Comparison of ENCODE assay signal across 7 cellular contexts in genomic region chr1:143729451-143730111, GRCh38.
DNase-seq lines count a peak whose midpoint lies in the region; ATAC-seq and TF ChIP-seq lines count a peak whose summit lies in the region.
"Not testable (repeated sequence)": the region's sequence is repeated elsewhere in the genome, so short reads cannot be mapped to it uniquely, and the experiment has no call there.

No MANE protein-coding gene starts in this region.

- ATAC-seq in GM18519 (IDR thresholded peaks at IDR 0.05; ENCODE audit: low FRiP score, unreplicated experiment) (peak; percentile 70), GM21786 (IDR thresholded peaks at IDR 0.05; ENCODE audit: unreplicated experiment) (peak; percentile 70), HG03196 (IDR thresholded peaks at IDR 0.05; ENCODE audit: unreplicated experiment) (peak; percentile 70)
- peak; percentile 77 for ATAC-seq in activated T-helper 17 cell treated with anti-CD3 and anti-CD28 coated beads, Interleukin-2, amount 50 U/mL, for 72 hours (replicated peaks)

- peak; percentile 65 for DNase-seq in RPMI8226
- peak; percentile 28 for DNase-seq in glutamatergic neuron
- DNase-seq in osteocyte (ENCODE audit: extremely low spot score, unreplicated experiment): not testable (repeated sequence)

- not testable (repeated sequence) for TF ChIP-seq CTCF in glutamatergic neuron (IDR thresholded peaks at IDR 0.05; ENCODE audit: partially characterized antibody, unreplicated experiment); osteocyte (IDR thresholded peaks at IDR 0.05)

- peaks cover 31% of the 10 kb centered on the region for H3K27me3 Mint-ChIP-seq in activated T-helper 17 cell treated with anti-CD3 and anti-CD28 coated beads, Interleukin-2, amount 50 U/mL, for 72 hours
- H3K27me3 Mint-ChIP-seq in glutamatergic neuron (ENCODE audit: unreplicated experiment); osteocyte (ENCODE audit: unreplicated experiment): not testable (repeated sequence)

- not testable (repeated sequence) for H3K4me3 Mint-ChIP-seq in activated T-helper 17 cell treated with anti-CD3 and anti-CD28 coated beads, Interleukin-2, amount 50 U/mL, for 72 hours; glutamatergic neuron (ENCODE audit: unreplicated experiment); osteocyte (ENCODE audit: unreplicated experiment)

- not testable (repeated sequence) for H3K4me1 Mint-ChIP-seq in activated T-helper 17 cell treated with anti-CD3 and anti-CD28 coated beads, Interleukin-2, amount 50 U/mL, for 72 hours; glutamatergic neuron (ENCODE audit: low read depth, unreplicated experiment); osteocyte (ENCODE audit: unreplicated experiment)

- peak overlapping the region; percentile 80 for H3K27ac Mint-ChIP-seq in activated T-helper 17 cell treated with anti-CD3 and anti-CD28 coated beads, Interleukin-2, amount 50 U/mL, for 72 hours
- H3K27ac Mint-ChIP-seq in glutamatergic neuron (ENCODE audit: unreplicated experiment): peak overlapping the region; percentile 91
- peak overlapping the region; percentile 54 for H3K27ac Mint-ChIP-seq in osteocyte (ENCODE audit: unreplicated experiment)

- not testable (repeated sequence) for H3K36me3 Mint-ChIP-seq in activated T-helper 17 cell treated with anti-CD3 and anti-CD28 coated beads, Interleukin-2, amount 50 U/mL, for 72 hours (ENCODE audit: low read depth); glutamatergic neuron (ENCODE audit: unreplicated experiment); osteocyte (ENCODE audit: unreplicated experiment)

- not testable (repeated sequence) for H3K9me3 Mint-ChIP-seq in activated T-helper 17 cell treated with anti-CD3 and anti-CD28 coated beads, Interleukin-2, amount 50 U/mL, for 72 hours; glutamatergic neuron (ENCODE audit: unreplicated experiment)
- H3K9me3 Mint-ChIP-seq in osteocyte (ENCODE audit: unreplicated experiment): peaks cover 41% of the 10 kb centered on the region
